25 cellular contexts compared by ENCODE assay signal in the genomic region with DNA sequence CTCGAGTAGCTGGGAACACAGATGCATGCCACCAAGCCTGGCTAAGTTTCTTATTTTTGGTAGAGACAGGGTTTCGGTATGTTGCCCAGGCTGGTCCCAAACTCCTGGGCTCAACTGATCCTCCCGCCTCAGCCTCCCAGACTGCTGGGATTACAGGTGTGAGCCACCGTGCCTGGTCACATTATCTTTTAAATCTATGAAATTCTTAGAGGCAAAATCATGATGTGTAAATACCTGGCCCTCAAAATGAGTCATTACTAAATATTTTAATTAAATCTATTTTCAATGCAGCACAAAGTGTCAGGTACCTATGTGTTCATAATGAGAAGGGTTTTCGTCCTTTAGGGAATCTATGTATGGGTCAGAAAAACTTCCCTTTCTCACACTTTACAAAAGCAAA.
"Had no signal": no experiment of that assay in that cellular context is flagged by ENCODE, and none has a peak within 500 bp of the region (broad histone marks: within the 10 kb centered on the region; RNA-seq: fewer than 3 reads in every experiment).

No MANE protein-coding gene starts in this region.

- H3K9me3 Mint-ChIP-seq: activated CD4-positive, alpha-beta T cell treated with anti-CD3 and anti-CD28 coated beads, Interleukin-2, amount 10 ng/mL, durations not matched to agents 24 days and 14 days; activated naive CD4-positive, alpha-beta T cell treated with anti-CD3 and anti-CD28 coated beads for 36 hours; activated naive CD4-positive, alpha-beta T cell treated with anti-CD3 and anti-CD28 coated beads, Interleukin-2, amount 50 U/mL, for 72 hours; activated T-cell treated with anti-CD3 and anti-CD28 coated beads, Interleukin-2, amount 50 U/mL, for 4 hours; activated T-helper 1 cell treated with anti-CD3 and anti-CD28 coated beads, Interleukin-12 subunit alpha, Interleukin-12 subunit beta, Interleukin-2, Interleukin-4 antibody, amounts not matched to agents 30 ng/mL and 10 ng/mL and 1 ng/mL, durations not matched to agents 14 hours and 24 hours and 36 hours; T-helper 1 cell treated with Interleukin-12 subunit alpha and Interleukin-12 subunit beta and Interleukin-4 antibody, amounts not matched to agents 30 μg/mL and 1 μg/mL, for 36 hours; T-helper 2 cell treated with Interferon-gamma antibody and Interleukin-4, amounts not matched to agents 5 μg/mL and 100 μg/mL, for 36 hours had no signal

- H3K36me3 Mint-ChIP-seq: activated naive CD4-positive, alpha-beta T cell treated with anti-CD3 and anti-CD28 coated beads, Interleukin-2, amount 50 U/mL, for 72 hours had no signal

- H3K27me3 Mint-ChIP-seq: activated CD4-positive, alpha-beta T cell treated with anti-CD3 and anti-CD28 coated beads, Interleukin-2, amount 10 ng/mL, durations not matched to agents 24 days and 14 days had no signal

- H3K4me1 ChIP-seq: adrenal gland had no signal

- H3K4me3 ChIP-seq: adrenal gland, body of pancreas, MG63, SK-N-MC had no signal

- H3K9me3 ChIP-seq: adrenal gland, body of pancreas, MG63 had no signal

- H3K4me3 Mint-ChIP-seq: activated CD4-positive, alpha-beta T cell treated with anti-CD3 and anti-CD28 coated beads, Interleukin-2, amount 10 ng/mL, durations not matched to agents 24 days and 14 days; activated naive CD4-positive, alpha-beta T cell treated with anti-CD3 and anti-CD28 coated beads for 36 hours; activated T-cell treated with anti-CD3 and anti-CD28 coated beads, Interleukin-2, amount 50 U/mL, for 4 hours; activated T-helper 1 cell treated with anti-CD3 and anti-CD28 coated beads, Interleukin-12 subunit alpha, Interleukin-12 subunit beta, Interleukin-2, Interleukin-4 antibody, amounts not matched to agents 30 ng/mL and 10 ng/mL and 1 ng/mL, durations not matched to agents 14 hours and 24 hours and 36 hours; T-helper 1 cell treated with Interleukin-12 subunit alpha and Interleukin-12 subunit beta and Interleukin-4 antibody, amounts not matched to agents 30 μg/mL and 1 μg/mL, for 36 hours; T-helper 2 cell treated with Interferon-gamma antibody and Interleukin-4, amounts not matched to agents 5 μg/mL and 100 μg/mL, for 36 hours had no signal

- DNase-seq: activated CD4-positive, alpha-beta T cell treated with anti-CD3 and anti-CD28 coated beads, Interleukin-2, amount 10 ng/mL, durations not matched to agents 24 days and 14 days; activated CD4-positive, alpha-beta T cell treated with anti-CD3 and anti-CD28 coated beads, Interleukin-2, amount 50 U/mL, for 4 hours; activated CD8-positive, alpha-beta memory T cell treated with anti-CD3 and anti-CD28 coated beads, Interleukin-2, amount 50 U/mL, for 4 hours; activated gamma-delta T cell treated with Interleukin-2 at 50 U/mL for 16 hours; activated naive CD4-positive, alpha-beta T cell treated with anti-CD3 and anti-CD28 coated beads for 36 hours; activated T-cell treated with anti-CD3 and anti-CD28 coated beads for 4 hours; activated T-cell treated with anti-CD3 and anti-CD28 coated beads, Interleukin-2, amount 50 U/mL, for 4 hours; KG1; NCI-H1048; NCI-H1436; NCI-H1694; NCI-H1930; NCI-H2081 treated with DMSO at 0.1 percent for 48 hours; NCI-H345; NCI-H524 treated with DMSO at 0.1 percent for 48 hours; Right ventricle myocardium superior had no signal

- H3K27ac ChIP-seq: adrenal gland, body of pancreas, RWPE1, SK-N-MC had no signal

- H3K27ac Mint-ChIP-seq: activated CD4-positive, alpha-beta T cell treated with anti-CD3 and anti-CD28 coated beads, Interleukin-2, amount 10 ng/mL, durations not matched to agents 24 days and 14 days; activated naive CD4-positive, alpha-beta T cell treated with anti-CD3 and anti-CD28 coated beads for 36 hours; activated naive CD4-positive, alpha-beta T cell treated with anti-CD3 and anti-CD28 coated beads, Interleukin-2, amount 50 U/mL, for 72 hours; activated T-helper 1 cell treated with anti-CD3 and anti-CD28 coated beads, Interleukin-12 subunit alpha, Interleukin-12 subunit beta, Interleukin-2, Interleukin-4 antibody, amounts not matched to agents 30 ng/mL and 10 ng/mL and 1 ng/mL, durations not matched to agents 14 hours and 24 hours and 36 hours; T-helper 1 cell treated with Interleukin-12 subunit alpha and Interleukin-12 subunit beta and Interleukin-4 antibody, amounts not matched to agents 30 μg/mL and 1 μg/mL, for 36 hours; T-helper 2 cell treated with Interferon-gamma antibody and Interleukin-4, amounts not matched to agents 5 μg/mL and 100 μg/mL, for 36 hours had no signal

- H3K36me3 ChIP-seq: adrenal gland, MG63 had no signal

- ATAC-seq: activated naive CD4-positive, alpha-beta T cell treated with anti-CD3 and anti-CD28 coated beads, Interleukin-2, amount 50 U/mL, for 72 hours; activated T-cell treated with anti-CD3 and anti-CD28 coated beads, Interleukin-2, amount 50 U/mL, for 4 hours; body of pancreas had no signal

- H3K27me3 ChIP-seq: body of pancreas, MG63 had no signal

- H3K4me1 Mint-ChIP-seq: activated CD4-positive, alpha-beta T cell treated with anti-CD3 and anti-CD28 coated beads, Interleukin-2, amount 10 ng/mL, durations not matched to agents 24 days and 14 days had no signal
